Comparison of ENCODE assay signal across 8 cellular contexts in the genomic region with DNA sequence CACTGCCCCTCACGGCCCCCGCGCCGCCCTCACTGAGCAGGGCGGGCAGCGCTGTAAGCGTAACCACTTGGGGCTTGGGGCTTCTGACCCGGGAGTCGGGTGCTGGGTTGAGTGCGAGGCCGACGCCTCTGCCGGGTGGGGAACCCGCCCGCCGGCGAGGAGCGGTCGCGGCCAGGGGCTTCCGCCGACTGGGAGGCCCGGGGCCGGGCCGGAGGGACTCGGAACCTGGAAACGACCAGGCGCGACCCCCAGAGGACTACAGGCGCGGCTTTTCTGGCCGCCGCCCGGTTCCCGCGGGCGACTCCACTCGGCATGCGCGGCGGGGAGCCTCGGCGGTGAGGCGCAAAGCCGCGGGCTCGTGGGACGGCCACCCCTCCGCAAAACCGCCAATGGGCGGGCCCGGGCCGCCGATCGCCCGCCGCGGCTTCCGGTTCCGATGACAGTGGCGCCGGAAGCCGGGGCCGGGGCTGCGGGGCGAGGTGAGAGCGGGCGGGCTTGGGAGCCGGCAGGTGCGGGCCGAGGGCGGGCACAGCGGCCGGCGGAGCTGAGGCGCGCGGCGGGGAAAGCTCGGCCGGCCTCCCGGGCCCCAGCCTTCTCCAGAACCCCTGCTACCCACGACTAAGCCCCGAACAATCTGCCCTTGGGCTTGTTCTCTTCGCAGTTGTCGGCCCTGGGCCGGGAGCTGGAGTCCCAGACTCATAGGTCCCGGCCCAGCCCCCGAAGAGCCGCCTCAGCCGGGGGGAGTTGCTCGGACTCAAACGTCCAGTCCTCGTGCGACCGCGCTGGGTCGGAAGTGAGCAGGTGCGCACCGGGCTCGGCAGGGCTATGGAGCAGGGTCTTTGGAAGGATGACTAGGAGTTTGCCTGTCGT. TPM values are rescaled to one million over a fixed set of nuclear protein-coding genes. Genes with fewer than 3 reads are reported as not detected.
DNase-seq lines count a peak whose midpoint lies in the region; ATAC-seq and FAIRE-seq lines count a peak whose summit lies in the region.

A gene with protein sequence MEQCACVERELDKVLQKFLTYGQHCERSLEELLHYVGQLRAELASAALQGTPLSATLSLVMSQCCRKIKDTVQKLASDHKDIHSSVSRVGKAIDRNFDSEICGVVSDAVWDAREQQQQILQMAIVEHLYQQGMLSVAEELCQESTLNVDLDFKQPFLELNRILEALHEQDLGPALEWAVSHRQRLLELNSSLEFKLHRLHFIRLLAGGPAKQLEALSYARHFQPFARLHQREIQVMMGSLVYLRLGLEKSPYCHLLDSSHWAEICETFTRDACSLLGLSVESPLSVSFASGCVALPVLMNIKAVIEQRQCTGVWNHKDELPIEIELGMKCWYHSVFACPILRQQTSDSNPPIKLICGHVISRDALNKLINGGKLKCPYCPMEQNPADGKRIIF (plus strand): TSS at position 439 of the 870 bp plus-strand sequence. CDS start 7,106 bp downstream, outside the sequence.

- peaks cover 14% of the 10 kb centered on the region for H3K36me3 ChIP-seq in muscle layer of colon (ENCODE audit: insufficient read depth, low read length)

- peak within 1 kb of the TSS; percentile 92 for H3K27ac ChIP-seq in muscle layer of colon (ENCODE audit: low read depth, low read length)

- no peaks in the 10 kb centered on the region for H3K9me3 ChIP-seq in muscle layer of colon (ENCODE audit: low read length)

- peaks cover 11% of the 10 kb centered on the region for H3K4me1 ChIP-seq in muscle layer of colon (ENCODE audit: insufficient read depth, low read length)

- DNase-seq in DMS153 (lab: John Stamatoyannopoulos, UW) = peak; percentile 31
- peak; percentile 90 for DNase-seq in HuH-7 (ENCODE audit: low spot score)
- peak; percentile 60 for DNase-seq in RCC 7860 (ENCODE audit: low spot score)
- DNase-seq in activated T-cell treated with anti-CD3 and anti-CD28 coated beads, Interleukin-2, amount 50 U/mL, for 48 hours = peak; percentile 85 to 90
- DNase-seq in stimulated activated CD8-positive, alpha-beta memory T cell treated with anti-CD3 and anti-CD28 coated beads, Interleukin-7, amount 100 ng/mL, for 4 hours (ENCODE audit: low read depth in 2 of 2) = peak; percentile 43 to 80

- H3K27me3 ChIP-seq in muscle layer of colon (ENCODE audit: control insufficient read depth in 1 of 2, insufficient read depth in 2 of 2, low read length in 2 of 2) = no peaks in the 10 kb centered on the region

- peak; percentile 82 for ATAC-seq in GM21515 (IDR thresholded peaks at IDR 0.05; ENCODE audit: unreplicated experiment)
- peak; percentile 89 for ATAC-seq in esophagus mucosa

- H3K4me3 ChIP-seq in muscle layer of colon (ENCODE audit: low read depth in 1 of 2, low read length in 2 of 2) = peak within 1 kb of the TSS; percentile 74 to 97

- no peak for FAIRE-seq in RCC 7860 (lab: Jason Lieb, UNC)

- H3K9ac ChIP-seq in muscle layer of colon (ENCODE audit: low read length) = peak within 1 kb of the TSS; percentile 68

RNA-seq across cellular contexts. Expression of the gene that starts here (rescaled TPM):
- 71.5 TPM for total RNA-seq in esophagus mucosa

Comparison
In these comparisons a context has a peak if more than half of its experiments do, and no peak if none do; other contexts are left out.
1. Peak in every context shown above with its lines: DNase-seq, ATAC-seq, H3K4me3 ChIP-seq and H3K27ac ChIP-seq.
2. DNase-seq: peak in every context shown above with its lines; median percentile 90 in HuH-7; 88 in activated T-cell treated with anti-CD3 and anti-CD28 coated beads, Interleukin-2, amount 50 U/mL, for 48 hours; 62 in stimulated activated CD8-positive, alpha-beta memory T cell treated with anti-CD3 and anti-CD28 coated beads, Interleukin-7, amount 100 ng/mL, for 4 hours; 60 in RCC 7860; 31 in DMS153.